Comparison of ENCODE assay signal across 17 cellular contexts in genomic region chr16:71351558-71351901, GRCh38. TPM values are rescaled to one million over a fixed set of nuclear protein-coding genes. Genes with fewer than 3 reads are reported as not detected.
DNase-seq lines count a peak whose midpoint lies in the region; ATAC-seq, FAIRE-seq and TF ChIP-seq lines count a peak whose summit lies in the region.
"Had no signal": no experiment of that assay in that cellular context is flagged by ENCODE, and none has a peak within 500 bp of the region (broad histone marks: within the 10 kb centered on the region; RNA-seq: fewer than 3 reads in every experiment).

No MANE protein-coding gene starts in this region.

- no peaks in the 10 kb centered on the region for H3K79me2 ChIP-seq in keratinocyte (ENCODE audit: control insufficient read depth, insufficient read depth, low read length)

- no peak for TF ChIP-seq POLR2A in A549 (IDR thresholded peaks at IDR 0.05; ENCODE audit: low read length)

- FAIRE-seq in A549 (lab: Jason Lieb, UNC) (no peak), keratinocyte (lab: Jason Lieb, UNC) (no peak)

- H3K36me3 ChIP-seq in keratinocyte (ENCODE audit: control insufficient read depth in 2 of 2, extremely low read depth in 1 of 2, insufficient read depth in 2 of 2, low read length in 2 of 2) = no peaks in the 10 kb centered on the region
- H3K36me3 ChIP-seq: MG63 had no signal

- no peak overlapping the region for H3K4me3 ChIP-seq in A549
- no peak overlapping the region for H3K4me3 ChIP-seq in keratinocyte (ENCODE audit: control insufficient read depth in 2 of 3, extremely low read depth in 1 of 3, insufficient read depth in 2 of 3, low read depth in 1 of 3, low read length in 3 of 3)
- H3K4me3 ChIP-seq: MG63 had no signal

- H3K4me2 ChIP-seq in A549 = no peak overlapping the region
- H3K4me2 ChIP-seq in keratinocyte (ENCODE audit: control insufficient read depth, extremely low read depth, insufficient read depth, low read depth, low read length) = peak overlapping the region; percentile 34

- TF ChIP-seq RAD21 in A549 (conservative IDR thresholded peaks at IDR 0.05 in 1 of 2, IDR thresholded peaks at IDR 0.05 in 1 of 2) = no peak

- no peaks in the 10 kb centered on the region for H3K27me3 ChIP-seq in keratinocyte (ENCODE audit: control insufficient read depth, extremely low read depth, insufficient read depth, low read length)
- H3K27me3 ChIP-seq: MG63 had no signal

- no peaks in the 10 kb centered on the region for H3K9me3 ChIP-seq in A549
- H3K9me3 ChIP-seq in keratinocyte (ENCODE audit: control insufficient read depth, low read depth, low read length) = no peaks in the 10 kb centered on the region
- H3K9me3 ChIP-seq: MG63 had no signal

- H3K4me1 ChIP-seq in A549 (no peaks in the 10 kb centered on the region), keratinocyte (ENCODE audit: control insufficient read depth, extremely low read depth, insufficient read depth, low read length) (peaks cover 14% of the 10 kb centered on the region)

- H3K9ac ChIP-seq in keratinocyte (ENCODE audit: control insufficient read depth, extremely low read depth, insufficient read depth, low read length) = no peak overlapping the region

- 10% methylated on average over 5 of the region's 5 CpGs for WGBS in A549 (ENCODE audit: missing lambda C conversion rate)

- CTCF ChIA-PET in A549 (lab: Yijun Ruan, JAX) = no interaction called here

- H3K27ac ChIP-seq in A549 (no peak overlapping the region), keratinocyte (ENCODE audit: control insufficient read depth, insufficient read depth, low read length) (no peak overlapping the region)

- POLR2A ChIA-PET in A549 (lab: Yijun Ruan, JAX) = no interaction called here

- H3K9me1 ChIP-seq in keratinocyte (ENCODE audit: control insufficient read depth, extremely low read depth, insufficient read depth, low read length) = no peaks in the 10 kb centered on the region

- H2AFZ ChIP-seq in keratinocyte (ENCODE audit: control insufficient read depth, low read length) = no peak overlapping the region

- no peaks in the 10 kb centered on the region for H4K20me1 ChIP-seq in keratinocyte (ENCODE audit: control insufficient read depth, extremely low read depth, insufficient read depth, low read length)

- TF ChIP-seq CTCF in A549 (IDR thresholded peaks at IDR 0.05) (no peak), keratinocyte (optimal IDR thresholded peaks at IDR 0.05 in 1 of 3, IDR thresholded peaks at IDR 0.05 in 1 of 3, conservative IDR thresholded peaks at IDR 0.05 in 1 of 3; ENCODE audit: extremely low read depth in 1 of 3, insufficient read depth in 2 of 3, low read length in 3 of 3) (peak in 1 of 3 experiments; percentile 6)

- no peak for TF ChIP-seq EP300 in A549 (IDR thresholded peaks at IDR 0.05)

- dilution Hi-C loops in keratinocyte (cut with MboI; ENCODE audit: extremely low pct_ligation_motif_present, low sequenced_read_pairs) = no loop called here

- ATAC-seq in A549 = no peak
- ATAC-seq in GM19328 (IDR thresholded peaks at IDR 0.05; ENCODE audit: unreplicated experiment) = no peak
- ATAC-seq in GM18861 (IDR thresholded peaks at IDR 0.05; ENCODE audit: unreplicated experiment) = no peak

- peak; percentile 38 to 62 for DNase-seq in NCI-H2081 (lab: John Stamatoyannopoulos, UW)
- DNase-seq in NCI-H2081 treated with DMSO at 0.1 percent for 48 hours (lab: John Stamatoyannopoulos, UW) = no peak
- no peak for DNase-seq in A549 (ENCODE audit: low read depth in 1 of 2, low spot score in 1 of 2)
- DNase-seq in NCI-H69 (lab: John Stamatoyannopoulos, UW) = peak; percentile 78
- DNase-seq in keratinocyte (ENCODE audit: low read depth, low spot score) = no peak
- DNase-seq in NCI-H128 (lab: John Stamatoyannopoulos, UW; ENCODE audit: unreplicated experiment) = no peak
- DNase-seq: AML-193; CD4-positive, CD25-positive, alpha-beta regulatory T cell; H7; KG1; MG63; NCI-H1105; NCI-H2029; NCI-H524 treated with DMSO at 0.1 percent for 48 hours; NK-92 treated with Interleukin-12 subunit alpha and Interleukin-12 subunit beta, amount 100 ng/mL, for 24 hours had no signal

TF ChIP-seq in A549, 52 proteins besides CTCF, POLR2A, EP300 and RAD21:
- TF ChIP-seq GATA3 (IDR thresholded peaks at IDR 0.05; ENCODE audit: borderline replicate concordance) (peak; percentile 18; the same call in 1 of the 2 replicates), SMC3 (IDR thresholded peaks at IDR 0.05) (no peak)

RNA-seq across cellular contexts. Expression of gene CALB2, which starts 7.0 kb away (rescaled TPM):
- 2.3 and 3.7 TPM in 2 replicates for polyA plus RNA-seq in A549 (2011; rRNA removed)
- polyA plus RNA-seq in A549 (2012; cell fraction: cytosol; rRNA removed) = 4.3 and 4.7 TPM in 2 replicates
- 3.5 and 4.1 TPM in 2 replicates for polyA plus RNA-seq in A549 (2012; cell fraction: nucleus; rRNA removed)
- polyA plus RNA-seq in A549 (2017; fragmentation: RNase III; extraction: RNeasy Plus Mini Kit Qiagen cat#74134 plus additional on column Dnase treatment) = 4.6 to 10.1 TPM (median 6.4 TPM) in 3 replicates
- polyA minus RNA-seq in A549 (2011; rRNA and poly(A)+ RNA removed) = 0.78 and 1.3 TPM in 2 replicates
- 0.39 to 1.4 TPM (median 1.2 TPM) in 3 replicates for polyA plus RNA-seq in keratinocyte
- polyA plus RNA-seq in keratinocyte (2011; ENCODE audit: low read depth) = 16.9 TPM
- 0.62 and 0.92 TPM in 2 replicates for polyA plus RNA-seq in keratinocyte (2011; cell fraction: cytosol; rRNA removed)
- polyA plus RNA-seq in keratinocyte (2011; cell fraction: nucleus; rRNA removed) = 0.60 and 1.0 TPM in 2 replicates
- 0.89 and 8.8 TPM in 2 replicates for polyA plus RNA-seq in keratinocyte (2012; ENCODE audit: low replicate concordance)
- 0.35 TPM in 1 of 3 replicates, not detected in the others for polyA minus RNA-seq in keratinocyte
- polyA minus RNA-seq in keratinocyte (2011; cell fraction: cytosol; rRNA and poly(A)+ RNA removed) = not detected
- 0.39 and 3.7 TPM in 2 replicates for polyA minus RNA-seq in keratinocyte (2011; cell fraction: nucleus; rRNA and poly(A)+ RNA removed)
- polyA plus RNA-seq: CD4-positive, CD25-positive, alpha-beta regulatory T cell had no signal

Comparison
In these comparisons a context has a peak if more than half of its experiments do, and no peak if none do; other contexts are left out.
1. DNase-seq: peak in NCI-H2081 (2 of 2) and NCI-H69 (single experiment); none in NCI-H2081 treated with DMSO at 0.1 percent for 48 hours (single experiment), A549 (0 of 2), keratinocyte (single experiment) and NCI-H128 (single experiment).